In the genomic region with DNA sequence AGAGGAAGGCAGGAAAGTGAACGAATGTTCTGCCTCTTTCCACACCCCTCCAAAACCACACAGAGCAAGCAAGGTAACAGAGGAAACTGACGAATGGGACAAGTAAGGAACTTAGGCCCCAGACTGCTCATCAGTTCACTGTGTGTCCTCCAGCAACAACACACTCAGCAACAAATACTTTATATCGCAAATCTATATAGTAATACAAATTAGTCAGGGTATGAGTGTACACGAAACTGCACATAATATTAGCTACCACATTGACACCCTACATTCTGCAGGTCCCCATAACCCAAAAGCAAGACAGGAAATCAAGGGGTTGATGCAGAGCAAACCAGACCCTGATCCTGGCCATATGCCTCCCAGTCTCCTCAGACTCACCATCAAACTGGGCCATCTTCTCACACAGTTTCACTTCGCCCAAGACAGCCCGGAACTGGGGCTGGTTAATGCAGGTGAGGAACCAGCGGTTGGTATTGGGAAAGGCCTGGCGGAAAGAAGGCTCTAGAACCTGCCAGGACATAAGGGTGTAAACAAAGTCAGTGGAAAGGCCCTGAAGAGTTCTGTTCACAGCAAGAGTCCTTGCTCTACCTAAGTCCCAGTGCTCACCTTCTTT, we compare ENCODE assay signal across 20 cellular contexts.
A peak's percentile ranks its signal among the peaks of the same experiment; 100 is the strongest.
DNase-seq lines count a peak whose midpoint lies in the region; ATAC-seq and TF ChIP-seq lines count a peak whose summit lies in the region.
"Had no signal": no experiment of that assay in that cellular context is flagged by ENCODE, and none has a peak within 500 bp of the region (broad histone marks: within the 10 kb centered on the region; RNA-seq: fewer than 3 reads in every experiment).

No MANE protein-coding gene starts in this region.

- peak overlapping the region; percentile 59 for H3K27ac ChIP-seq in RWPE1

- no peaks in the 10 kb centered on the region for H3K27me3 ChIP-seq in endocrine pancreas (ENCODE audit: control insufficient read depth, insufficient read depth, low read length)
- H3K27me3 ChIP-seq: dorsolateral prefrontal cortex had no signal

- H3K27me3 Mint-ChIP-seq in activated naive CD4-positive, alpha-beta T cell treated with anti-CD3 and anti-CD28 coated beads, Interleukin-2, amount 50 U/mL, for 24 hours: no peaks in the 10 kb centered on the region
- no peaks in the 10 kb centered on the region for H3K27me3 Mint-ChIP-seq in stimulated activated naive CD8-positive, alpha-beta T cell treated with anti-CD3 and anti-CD28 coated beads, Interleukin-15, amount 100 ng/mL, for 72 hours
- no peaks in the 10 kb centered on the region for H3K27me3 Mint-ChIP-seq in T-helper 2 cell treated with Interferon-gamma antibody and Interleukin-4, amounts not matched to agents 5 μg/mL and 100 μg/mL, for 36 hours (ENCODE audit: low read depth)

- peaks cover 30% of the 10 kb centered on the region for H3K36me3 Mint-ChIP-seq in activated naive CD4-positive, alpha-beta T cell treated with anti-CD3 and anti-CD28 coated beads, Interleukin-2, amount 50 U/mL, for 24 hours
- peaks cover 66% of the 10 kb centered on the region for H3K36me3 Mint-ChIP-seq in T-helper 2 cell treated with Interferon-gamma antibody and Interleukin-4, amounts not matched to agents 5 μg/mL and 100 μg/mL, for 36 hours (ENCODE audit: low read depth)

- DNase-seq in activated naive CD4-positive, alpha-beta T cell treated with anti-CD3 and anti-CD28 coated beads, Interleukin-2, amount 50 U/mL, for 16 hours: no peak
- no peak for DNase-seq in RWPE1 (ENCODE audit: low spot score)
- DNase-seq in stimulated activated naive CD8-positive, alpha-beta T cell treated with anti-CD3 and anti-CD28 coated beads, Interleukin-15, amount 100 ng/mL, for 72 hours: no peak
- no peak for DNase-seq in T-helper 2 cell treated with Interferon-gamma antibody and Interleukin-4, amounts not matched to agents 5 μg/mL and 100 μg/mL, for 36 hours (ENCODE audit: low spot score)
- DNase-seq: activated CD4-positive, alpha-beta T cell treated with anti-CD3 and anti-CD28 coated beads, Interleukin-2, amount 50 U/mL, for 4 hours; AML-193; anterior cingulate cortex; dorsolateral prefrontal cortex; EL; foreskin fibroblast; KBM-7; NCI-H146; NCI-H748 treated with DMSO at 0.1 percent for 48 hours; SK-N-SH; stimulated activated CD8-positive, alpha-beta memory T cell treated with anti-CD3 and anti-CD28 coated beads, Interleukin-4, amount 100 ng/mL, for 48 hours had no signal

- ATAC-seq in stimulated activated naive CD8-positive, alpha-beta T cell treated with anti-CD3 and anti-CD28 coated beads, Interleukin-15, amount 100 ng/mL, for 72 hours: no peak
- ATAC-seq in GM18505 (IDR thresholded peaks at IDR 0.05; ENCODE audit: unreplicated experiment): no peak
- no peak for ATAC-seq in HG02623 (IDR thresholded peaks at IDR 0.05; ENCODE audit: unreplicated experiment)
- ATAC-seq: psoas muscle had no signal

- no peak overlapping the region for H3K4me3 ChIP-seq in endocrine pancreas (ENCODE audit: control insufficient read depth, insufficient read depth, low read length)
- H3K4me3 ChIP-seq: dorsolateral prefrontal cortex, psoas muscle had no signal

- H3K36me3 ChIP-seq in endocrine pancreas (ENCODE audit: control insufficient read depth, insufficient read depth, low read length): peaks cover 5% of the 10 kb centered on the region

- no peak for TF ChIP-seq POLR2A in GM18505 (IDR thresholded peaks at IDR 0.05; ENCODE audit: borderline replicate concordance, extremely low read depth, insufficient read depth, insufficient read length)

- peaks cover 9% of the 10 kb centered on the region for H3K4me1 ChIP-seq in endocrine pancreas (ENCODE audit: control insufficient read depth, insufficient read depth, low read length)

- no peak for TF ChIP-seq CTCF in RWPE1 (conservative IDR thresholded peaks at IDR 0.05; ENCODE audit: low read depth)

- peak overlapping the region; percentile 79 for H3K27ac Mint-ChIP-seq in activated naive CD4-positive, alpha-beta T cell treated with anti-CD3 and anti-CD28 coated beads, Interleukin-2, amount 50 U/mL, for 24 hours
- peak overlapping the region; percentile 50 to 97 for H3K27ac Mint-ChIP-seq in stimulated activated naive CD8-positive, alpha-beta T cell treated with anti-CD3 and anti-CD28 coated beads, Interleukin-15, amount 100 ng/mL, for 72 hours
- H3K27ac Mint-ChIP-seq in T-helper 2 cell treated with Interferon-gamma antibody and Interleukin-4, amounts not matched to agents 5 μg/mL and 100 μg/mL, for 36 hours: no peak overlapping the region

- H3K9ac ChIP-seq in endocrine pancreas (ENCODE audit: control insufficient read depth, insufficient read depth, low read length): peak overlapping the region; percentile 13
- H3K9ac ChIP-seq: SK-N-SH had no signal

- H3K9me3 Mint-ChIP-seq in activated naive CD4-positive, alpha-beta T cell treated with anti-CD3 and anti-CD28 coated beads, Interleukin-2, amount 50 U/mL, for 24 hours: no peaks in the 10 kb centered on the region
- no peaks in the 10 kb centered on the region for H3K9me3 Mint-ChIP-seq in stimulated activated naive CD8-positive, alpha-beta T cell treated with anti-CD3 and anti-CD28 coated beads, Interleukin-15, amount 100 ng/mL, for 72 hours
- no peaks in the 10 kb centered on the region for H3K9me3 Mint-ChIP-seq in T-helper 2 cell treated with Interferon-gamma antibody and Interleukin-4, amounts not matched to agents 5 μg/mL and 100 μg/mL, for 36 hours

- CTCF ChIA-PET in RWPE1 (lab: Yijun Ruan, JAX): interaction anchor here (0.6 kb wide), 1 partner anchor 770 kb away, joined by 3 read pairs; no protein-coding TSS in a partner anchor

- POLR2A ChIA-PET in RWPE1 (lab: Yijun Ruan, JAX; ENCODE audit: low non-redundant PET): no interaction called here

- H3K4me3 Mint-ChIP-seq in activated naive CD4-positive, alpha-beta T cell treated with anti-CD3 and anti-CD28 coated beads, Interleukin-2, amount 50 U/mL, for 24 hours: no peak overlapping the region
- H3K4me3 Mint-ChIP-seq in stimulated activated naive CD8-positive, alpha-beta T cell treated with anti-CD3 and anti-CD28 coated beads, Interleukin-15, amount 100 ng/mL, for 72 hours: no peak overlapping the region
- H3K4me3 Mint-ChIP-seq in T-helper 2 cell treated with Interferon-gamma antibody and Interleukin-4, amounts not matched to agents 5 μg/mL and 100 μg/mL, for 36 hours: no peak overlapping the region

- H3K4me1 Mint-ChIP-seq in activated naive CD4-positive, alpha-beta T cell treated with anti-CD3 and anti-CD28 coated beads, Interleukin-2, amount 50 U/mL, for 24 hours: peaks cover 60% of the 10 kb centered on the region
- peaks cover 70% of the 10 kb centered on the region for H3K4me1 Mint-ChIP-seq in stimulated activated naive CD8-positive, alpha-beta T cell treated with anti-CD3 and anti-CD28 coated beads, Interleukin-15, amount 100 ng/mL, for 72 hours
- peaks cover 35% of the 10 kb centered on the region for H3K4me1 Mint-ChIP-seq in T-helper 2 cell treated with Interferon-gamma antibody and Interleukin-4, amounts not matched to agents 5 μg/mL and 100 μg/mL, for 36 hours (ENCODE audit: low read depth)

- H3K9me3 ChIP-seq in endocrine pancreas (ENCODE audit: control insufficient read depth, low read length): no peaks in the 10 kb centered on the region
- H3K9me3 ChIP-seq: psoas muscle, SK-N-SH had no signal
